In genomic region chr2:98465456-98466201, GRCh38 we compare ENCODE assay signal across 8 cellular contexts. TPM values are rescaled to one million over a fixed set of nuclear protein-coding genes. Genes with fewer than 3 reads are reported as not detected.
DNase-seq lines count a peak whose midpoint lies in the region; ATAC-seq and TF ChIP-seq lines count a peak whose summit lies in the region.

No MANE protein-coding gene starts in this region.

- no peaks in the 10 kb centered on the region for H3K27me3 ChIP-seq in thyroid gland

- peak overlapping the region; percentile 60 for H3K4me3 Mint-ChIP-seq in Calu3 (ENCODE audit: low read depth, unreplicated experiment)
- H3K4me3 Mint-ChIP-seq in T-helper 1 cell treated with Interleukin-12 subunit alpha and Interleukin-12 subunit beta and Interleukin-4 antibody, amounts not matched to agents 30 μg/mL and 1 μg/mL, for 36 hours, result peak overlapping the region; percentile 84

- no peaks in the 10 kb centered on the region for H3K36me3 ChIP-seq in thyroid gland

- intact Hi-C loops in Calu3 (cut with micrococcal nuclease; ENCODE audit: unreplicated experiment), result no loop called here
- intact Hi-C loops in thyroid gland (cut with DNase I), result no loop called here

- no peaks in the 10 kb centered on the region for H3K9me3 Mint-ChIP-seq in Calu3 (ENCODE audit: low read depth, unreplicated experiment)
- no peaks in the 10 kb centered on the region for H3K9me3 Mint-ChIP-seq in T-helper 1 cell treated with Interleukin-12 subunit alpha and Interleukin-12 subunit beta and Interleukin-4 antibody, amounts not matched to agents 30 μg/mL and 1 μg/mL, for 36 hours

- H3K4me3 ChIP-seq in cardiac fibroblast (replicated peaks in 1 of 2; ENCODE audit: low read depth in 2 of 2, low read length in 2 of 2), result no peak overlapping the region
- no peak overlapping the region for H3K4me3 ChIP-seq in thyroid gland (replicated peaks in 1 of 3)

- H3K4me1 Mint-ChIP-seq in Calu3 (ENCODE audit: low read depth, unreplicated experiment), result peaks cover 41% of the 10 kb centered on the region
- H3K4me1 Mint-ChIP-seq in T-helper 1 cell treated with Interleukin-12 subunit alpha and Interleukin-12 subunit beta and Interleukin-4 antibody, amounts not matched to agents 30 μg/mL and 1 μg/mL, for 36 hours (ENCODE audit: low read depth), result peaks cover 72% of the 10 kb centered on the region

- WGBS in thyroid gland, 2 donors, result 33 to 35% methylated on average over 11 of the region's 11 CpGs

- no TSS peak for BruUV-seq in Calu3 (replicated peaks; lab: Mats Ljungman, UMichigan)

- TF ChIP-seq POLR2A in thyroid gland (IDR thresholded peaks at IDR 0.05), result no peak

- H3K4me1 ChIP-seq in thyroid gland, result peaks cover 10 to 21% of the 10 kb centered on the region in 2 donors

- DNase-seq in Calu3 (peak; percentile 85), NCI-H146 treated with DMSO at 0.1 percent for 48 hours (lab: John Stamatoyannopoulos, UW; ENCODE audit: unreplicated experiment) (peak; percentile 67), cardiac fibroblast (ENCODE audit: low read depth in 2 of 2) (peak; percentile 47 to 84), mesenteric fat pad (ENCODE audit: low spot score) (peak; percentile 89), thyroid gland (peak; percentile 89 to 91), superior temporal gyrus (ENCODE audit: extremely low spot score) (no peak)

- ATAC-seq in GM21825 (IDR thresholded peaks at IDR 0.05; ENCODE audit: unreplicated experiment), result peak; percentile 29

- TF ChIP-seq CTCF in Calu3 (IDR thresholded peaks at IDR 0.05; ENCODE audit: unreplicated experiment) (no peak), cardiac fibroblast (IDR thresholded peaks at IDR 0.05; ENCODE audit: low read depth, low read length) (no peak), thyroid gland (IDR thresholded peaks at IDR 0.05) (no peak)

- H3K27me3 Mint-ChIP-seq in Calu3 (ENCODE audit: unreplicated experiment), result no peaks in the 10 kb centered on the region
- H3K27me3 Mint-ChIP-seq in T-helper 1 cell treated with Interleukin-12 subunit alpha and Interleukin-12 subunit beta and Interleukin-4 antibody, amounts not matched to agents 30 μg/mL and 1 μg/mL, for 36 hours (ENCODE audit: low read depth), result no peaks in the 10 kb centered on the region

- CTCF ChIA-PET in Calu3 (lab: Charles Lee), result interaction anchor here (0.9 kb wide), 1 partner anchor 13 kb away, joined by 3 read pairs; no protein-coding TSS in a partner anchor

- H3K27ac Mint-ChIP-seq in Calu3 (ENCODE audit: unreplicated experiment), result peak overlapping the region; percentile 76
- peak overlapping the region; percentile 96 for H3K27ac Mint-ChIP-seq in T-helper 1 cell treated with Interleukin-12 subunit alpha and Interleukin-12 subunit beta and Interleukin-4 antibody, amounts not matched to agents 30 μg/mL and 1 μg/mL, for 36 hours

- no peaks in the 10 kb centered on the region for H3K9me3 ChIP-seq in thyroid gland

- H3K27ac ChIP-seq in thyroid gland, result peak overlapping the region; percentile 12 to 73 (median 45)

- no peaks in the 10 kb centered on the region for H3K36me3 Mint-ChIP-seq in Calu3 (ENCODE audit: insufficient read depth, unreplicated experiment)
- H3K36me3 Mint-ChIP-seq in T-helper 1 cell treated with Interleukin-12 subunit alpha and Interleukin-12 subunit beta and Interleukin-4 antibody, amounts not matched to agents 30 μg/mL and 1 μg/mL, for 36 hours (ENCODE audit: low read depth), result peaks cover 31% of the 10 kb centered on the region

RNA-seq across cellular contexts. Expression of gene INPP4A, which starts 21.0 kb away (rescaled TPM):
- total RNA-seq in Calu3 (2022) (26.7 and 28.2 TPM in 2 replicates), mesenteric fat pad (30.3 TPM), thyroid gland (10 to 100 TPM; 18.9 to 24.9 (median 23.8) TPM)
